Comparison of ENCODE assay signal across 8 cellular contexts in the genomic region with DNA sequence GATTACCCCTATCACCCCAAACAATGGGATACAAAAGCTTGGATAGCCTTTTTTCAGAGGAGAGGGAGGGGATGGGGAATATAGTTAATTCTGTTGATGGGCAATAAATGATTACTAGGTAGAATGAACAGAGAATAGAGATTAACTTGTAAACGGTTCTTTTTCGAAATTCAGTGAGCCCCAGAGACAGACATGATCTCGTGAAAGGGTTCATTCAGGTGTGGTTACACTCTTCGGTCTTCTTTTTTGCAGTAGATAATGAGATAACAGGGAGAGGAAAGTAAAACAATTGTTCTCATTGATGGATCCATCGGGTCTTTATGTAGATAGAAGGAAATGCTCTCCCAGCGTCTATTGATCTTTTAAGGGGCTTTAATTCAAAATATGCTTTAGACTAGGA.
"Had no signal": no experiment of that assay in that cellular context is flagged by ENCODE, and none has a peak within 500 bp of the region (broad histone marks: within the 10 kb centered on the region; RNA-seq: fewer than 3 reads in every experiment).

No MANE protein-coding gene starts in this region.

- ATAC-seq: GM12878 had no signal

- H3K4me3 ChIP-seq: GM12878 had no signal

- FAIRE-seq: G401.6, GM12878, GM12891, GM12892, GM18507, GM19239 had no signal

- DNase-seq: GDM1, GF-D8 had no signal
